Comparison of ENCODE assay signal across 8 cellular contexts in the genomic region with DNA sequence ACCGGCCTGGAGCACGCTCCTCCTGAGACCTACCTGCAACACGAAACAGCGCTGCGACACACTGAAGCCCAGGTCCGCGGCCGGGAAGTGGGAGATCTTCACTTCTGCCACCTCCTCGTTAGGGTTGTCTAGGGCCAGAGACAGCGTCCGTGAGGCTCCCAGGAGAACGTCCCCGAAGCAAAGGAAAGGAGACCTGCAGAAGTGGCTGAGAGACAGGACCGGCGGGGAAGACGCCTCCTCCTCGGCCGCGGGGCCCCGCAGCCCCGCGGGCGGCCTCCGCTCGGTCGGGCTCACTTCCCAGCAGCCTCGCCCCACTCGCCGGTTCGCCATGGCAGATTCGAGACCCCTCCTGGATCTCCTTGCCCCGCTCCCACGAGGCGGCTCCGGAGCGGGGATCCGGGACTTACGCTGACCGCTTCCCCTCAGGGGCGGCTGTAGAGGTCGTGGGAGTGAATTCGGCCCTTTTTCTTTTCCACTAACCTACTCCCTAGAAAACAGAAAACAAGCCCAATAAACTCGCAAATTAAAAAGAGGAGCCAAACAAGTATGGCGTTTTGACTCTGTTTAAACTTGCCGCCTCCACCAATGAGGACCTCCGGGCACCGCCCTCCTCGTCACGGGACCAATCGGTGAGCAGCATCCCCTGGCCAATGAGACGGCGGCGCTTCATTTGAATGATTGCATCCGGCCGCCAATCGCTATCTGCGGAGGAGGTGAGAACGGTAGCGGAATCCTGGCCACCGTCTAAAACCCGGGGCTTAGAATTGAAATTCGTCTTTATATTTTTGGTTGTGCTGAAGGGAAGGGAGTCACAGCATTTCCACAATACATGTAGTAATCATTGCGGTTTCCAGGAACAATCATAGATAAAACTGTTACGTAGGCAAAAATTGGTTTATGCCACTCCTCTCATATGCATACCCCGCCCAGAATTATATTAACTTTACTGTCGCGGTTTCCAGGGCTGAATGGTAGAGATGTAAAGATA. TPM values are rescaled to one million over a fixed set of nuclear protein-coding genes. Genes with fewer than 3 reads are reported as not detected.
DNase-seq lines count a peak whose midpoint lies in the region; ATAC-seq, FAIRE-seq and TF ChIP-seq lines count a peak whose summit lies in the region.

A gene with protein sequence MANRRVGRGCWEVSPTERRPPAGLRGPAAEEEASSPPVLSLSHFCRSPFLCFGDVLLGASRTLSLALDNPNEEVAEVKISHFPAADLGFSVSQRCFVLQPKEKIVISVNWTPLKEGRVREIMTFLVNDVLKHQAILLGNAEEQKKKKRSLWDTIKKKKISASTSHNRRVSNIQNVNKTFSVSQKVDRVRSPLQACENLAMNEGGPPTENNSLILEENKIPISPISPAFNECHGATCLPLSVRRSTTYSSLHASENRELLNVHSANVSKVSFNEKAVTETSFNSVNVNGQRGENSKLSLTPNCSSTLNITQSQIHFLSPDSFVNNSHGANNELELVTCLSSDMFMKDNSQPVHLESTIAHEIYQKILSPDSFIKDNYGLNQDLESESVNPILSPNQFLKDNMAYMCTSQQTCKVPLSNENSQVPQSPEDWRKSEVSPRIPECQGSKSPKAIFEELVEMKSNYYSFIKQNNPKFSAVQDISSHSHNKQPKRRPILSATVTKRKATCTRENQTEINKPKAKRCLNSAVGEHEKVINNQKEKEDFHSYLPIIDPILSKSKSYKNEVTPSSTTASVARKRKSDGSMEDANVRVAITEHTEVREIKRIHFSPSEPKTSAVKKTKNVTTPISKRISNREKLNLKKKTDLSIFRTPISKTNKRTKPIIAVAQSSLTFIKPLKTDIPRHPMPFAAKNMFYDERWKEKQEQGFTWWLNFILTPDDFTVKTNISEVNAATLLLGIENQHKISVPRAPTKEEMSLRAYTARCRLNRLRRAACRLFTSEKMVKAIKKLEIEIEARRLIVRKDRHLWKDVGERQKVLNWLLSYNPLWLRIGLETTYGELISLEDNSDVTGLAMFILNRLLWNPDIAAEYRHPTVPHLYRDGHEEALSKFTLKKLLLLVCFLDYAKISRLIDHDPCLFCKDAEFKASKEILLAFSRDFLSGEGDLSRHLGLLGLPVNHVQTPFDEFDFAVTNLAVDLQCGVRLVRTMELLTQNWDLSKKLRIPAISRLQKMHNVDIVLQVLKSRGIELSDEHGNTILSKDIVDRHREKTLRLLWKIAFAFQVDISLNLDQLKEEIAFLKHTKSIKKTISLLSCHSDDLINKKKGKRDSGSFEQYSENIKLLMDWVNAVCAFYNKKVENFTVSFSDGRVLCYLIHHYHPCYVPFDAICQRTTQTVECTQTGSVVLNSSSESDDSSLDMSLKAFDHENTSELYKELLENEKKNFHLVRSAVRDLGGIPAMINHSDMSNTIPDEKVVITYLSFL (N-terminal part only) (minus strand): TSS at position 562 of the 988 bp plus-strand sequence. CDS start 232 bp downstream, at position 330.

- DNase-seq in D721Med (ENCODE audit: insufficient read length, low spot score) (peak; percentile 84), HuH-7 (ENCODE audit: low spot score) (peak; percentile 83), endothelial cell (ENCODE audit: low spot score) (peak; percentile 91), mesothelial cell of epicardium (ENCODE audit: low spot score in 2 of 2, unreplicated experiment in 2 of 2) (peak; percentile 89 to 94)
- peak; percentile 85 for DNase-seq in activated CD8-positive, alpha-beta memory T cell treated with anti-CD3 and anti-CD28 coated beads, Interleukin-2, amount 50 U/mL, for 24 hours (ENCODE audit: extremely low read depth)
- peak; percentile 82 to 92 for DNase-seq in stimulated activated CD8-positive, alpha-beta memory T cell treated with anti-CD3 and anti-CD28 coated beads, Interleukin-15, amount 100 ng/mL, for 4 hours (ENCODE audit: low read depth in 2 of 2)

- no peaks in the 10 kb centered on the region for H3K27me3 ChIP-seq in OCI-LY1 (ENCODE audit: insufficient read depth, low read length)

- H3K4me1 Mint-ChIP-seq in endothelial cell (ENCODE audit: unreplicated experiment) (peaks cover 9% of the 10 kb centered on the region), mesothelial cell of epicardium (peaks cover 16% of the 10 kb centered on the region)

- H3K36me3 Mint-ChIP-seq in endothelial cell (ENCODE audit: low read depth, unreplicated experiment) (peaks cover 5% of the 10 kb centered on the region), mesothelial cell of epicardium (no peaks in the 10 kb centered on the region)

- no peak for TF ChIP-seq CTCF in D721Med (IDR thresholded peaks at IDR 0.05; ENCODE audit: insufficient read depth, missing control alignments)
- no peak for TF ChIP-seq CTCF in OCI-LY1 (IDR thresholded peaks at IDR 0.05; ENCODE audit: low read length)
- TF ChIP-seq CTCF in endothelial cell (IDR thresholded peaks at IDR 0.05; ENCODE audit: unreplicated experiment) = no peak
- TF ChIP-seq CTCF in mesothelial cell of epicardium (IDR thresholded peaks at IDR 0.05; ENCODE audit: unreplicated experiment) = no peak

- no peaks in the 10 kb centered on the region; the same call in 1 of the 2 replicates for H3K9me3 ChIP-seq in OCI-LY1 (ENCODE audit: low read length)

- peak within 1 kb of the TSS; percentile 100 for H3K4me3 Mint-ChIP-seq in endothelial cell (ENCODE audit: unreplicated experiment)
- H3K4me3 Mint-ChIP-seq in mesothelial cell of epicardium = peak within 1 kb of the TSS; percentile 86

- no peaks in the 10 kb centered on the region for H3K9me2 ChIP-seq in OCI-LY1 (ENCODE audit: low read depth, low read length)

- H3K4me3 ChIP-seq in OCI-LY1 (ENCODE audit: low read depth, low read length, poor library complexity, severe bottlenecking) = peak within 1 kb of the TSS; percentile 97

- peak within 1 kb of the TSS; percentile 93 for H3K9ac ChIP-seq in OCI-LY1 (ENCODE audit: low read length)

- H3K4me1 ChIP-seq in OCI-LY1 (ENCODE audit: insufficient read depth, low read length, severe bottlenecking) = peaks cover 33% of the 10 kb centered on the region

- H3K27me3 Mint-ChIP-seq in endothelial cell (ENCODE audit: unreplicated experiment) (peaks cover 2% of the 10 kb centered on the region), mesothelial cell of epicardium (ENCODE audit: low read depth) (no peaks in the 10 kb centered on the region)

- H3K27ac Mint-ChIP-seq in endothelial cell (ENCODE audit: unreplicated experiment) (peak within 1 kb of the TSS; percentile 98), mesothelial cell of epicardium (peak within 1 kb of the TSS; percentile 91)

- no peaks in the 10 kb centered on the region for H3F3A ChIP-seq in OCI-LY1 (ENCODE audit: insufficient read depth, low read length)

- H2AFZ ChIP-seq in OCI-LY1 (ENCODE audit: low read length) = peak within 1 kb of the TSS; percentile 99

- H3K9me3 Mint-ChIP-seq in endothelial cell (ENCODE audit: unreplicated experiment) (no peaks in the 10 kb centered on the region), mesothelial cell of epicardium (no peaks in the 10 kb centered on the region)

- H3K36me3 ChIP-seq in OCI-LY1 (ENCODE audit: insufficient read depth, low read length) = peaks cover 24% of the 10 kb centered on the region

- H3K79me2 ChIP-seq in OCI-LY1 (ENCODE audit: insufficient read depth, low read length) = peaks cover 36% of the 10 kb centered on the region

- peak within 1 kb of the TSS; percentile 86 for H3K4me2 ChIP-seq in OCI-LY1 (ENCODE audit: low read length)

- H3K27ac ChIP-seq in OCI-LY1 (ENCODE audit: low read depth, low read length, poor library complexity, severe bottlenecking) = peak within 1 kb of the TSS; percentile 77

- peak; percentile 98 for ATAC-seq in GM21526 (IDR thresholded peaks at IDR 0.05; ENCODE audit: low FRiP score, unreplicated experiment)

- peak; percentile 92 for FAIRE-seq in D721Med (lab: Jason Lieb, UNC)

- H4K20me1 ChIP-seq in OCI-LY1 (ENCODE audit: insufficient read depth, low read length) = no peaks in the 10 kb centered on the region

RNA-seq across cellular contexts. Expression of the gene that starts here (rescaled TPM):
- total RNA-seq in endothelial cell (ENCODE audit: unreplicated experiment) = 9.4 TPM
- total RNA-seq in mesothelial cell of epicardium = 17.6 to 18.1 TPM (median 17.7 TPM) in 3 replicates

Comparison
In these comparisons a context has a peak if more than half of its experiments do, and no peak if none do; other contexts are left out.
1. Peak in every context shown above with its lines: DNase-seq, ATAC-seq, H3K4me3 ChIP-seq and H3K27ac ChIP-seq.